Comparison of ENCODE assay signal across 8 cellular contexts in the genomic region with DNA sequence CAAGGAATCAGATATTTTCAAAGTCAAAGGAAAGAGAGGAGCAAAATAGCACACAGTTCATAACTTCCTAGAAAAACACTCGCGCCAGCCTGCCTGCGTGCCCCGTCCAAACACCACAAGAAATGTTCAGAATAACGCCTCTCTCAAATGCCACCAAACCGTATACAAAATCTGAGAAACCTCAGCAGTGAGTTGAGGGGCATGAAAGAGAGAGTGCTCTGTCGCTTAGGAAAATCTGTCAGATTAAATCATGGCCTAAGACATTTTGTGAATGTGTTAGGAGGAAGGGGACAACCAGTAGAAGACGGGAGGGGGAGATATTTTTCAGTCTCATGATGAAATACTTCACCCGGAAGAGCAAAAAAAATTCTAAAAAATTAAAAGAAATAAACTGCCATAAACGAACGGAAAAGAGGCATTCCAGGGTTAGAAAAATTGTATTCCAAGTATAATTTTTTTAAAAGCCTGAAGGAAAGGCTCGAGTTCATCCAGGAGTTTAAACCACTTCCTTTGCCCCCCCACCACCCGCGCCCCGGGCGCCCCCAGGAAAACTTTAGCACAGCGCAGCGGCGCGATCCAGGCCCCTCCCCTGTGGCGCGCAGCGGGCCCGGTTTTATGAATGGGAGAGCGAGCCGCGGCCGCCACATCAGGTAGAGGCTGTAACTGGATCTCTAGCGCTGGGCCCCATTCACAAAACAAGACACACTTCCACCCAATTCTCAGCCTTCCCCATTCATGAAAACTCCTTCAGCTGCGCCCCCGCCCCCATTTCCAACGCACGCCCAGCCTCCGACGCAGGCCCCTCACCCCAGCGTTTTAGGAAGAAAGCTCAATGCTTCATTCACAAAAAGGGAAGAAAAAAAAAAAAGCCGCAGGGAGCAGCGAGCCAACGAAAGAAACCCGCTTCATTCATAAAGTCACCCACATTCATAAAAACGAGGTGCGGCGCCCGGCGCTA. TPM values are rescaled to one million over a fixed set of nuclear protein-coding genes. Genes with fewer than 3 reads are reported as not detected.
DNase-seq lines count a peak whose midpoint lies in the region; ATAC-seq and TF ChIP-seq lines count a peak whose summit lies in the region.

No MANE protein-coding gene starts in this region.

- peak overlapping the region; percentile 74 for H3K4me3 Mint-ChIP-seq in activated T-cell treated with anti-CD3 and anti-CD28 coated beads, Interleukin-2, amount 50 U/mL, for 4 hours

- no peaks in the 10 kb centered on the region for H3K36me3 ChIP-seq in esophagus squamous epithelium
- peaks cover 6% of the 10 kb centered on the region for H3K36me3 ChIP-seq in mucosa of descending colon (ENCODE audit: low read depth)

- H3K27me3 ChIP-seq in esophagus squamous epithelium = peaks cover 0 to 45% (median 0%) of the 10 kb centered on the region in 4 donors

- H3K27me3 Mint-ChIP-seq in activated T-cell treated with anti-CD3 and anti-CD28 coated beads, Interleukin-2, amount 50 U/mL, for 4 hours (ENCODE audit: low read depth) = peaks cover 82% of the 10 kb centered on the region

- no peaks in the 10 kb centered on the region for H3K36me3 Mint-ChIP-seq in activated T-cell treated with anti-CD3 and anti-CD28 coated beads, Interleukin-2, amount 50 U/mL, for 4 hours (ENCODE audit: insufficient read depth)

- H3K4me3 ChIP-seq in esophagus squamous epithelium (peak overlapping the region; percentile 59 to 86 (median 70)), mucosa of descending colon (no peak overlapping the region)

- no peaks in the 10 kb centered on the region for H3K9me3 Mint-ChIP-seq in activated T-cell treated with anti-CD3 and anti-CD28 coated beads, Interleukin-2, amount 50 U/mL, for 4 hours

- TF ChIP-seq CTCF in esophagus squamous epithelium (IDR thresholded peaks at IDR 0.05) = no peak
- no peak for TF ChIP-seq CTCF in mucosa of descending colon (IDR thresholded peaks at IDR 0.05)

- peak overlapping the region in 3 of 4 donors; percentile 74 to 83 (median 74) for H3K27ac ChIP-seq in esophagus squamous epithelium
- H3K27ac ChIP-seq in substantia nigra (ENCODE audit: low read depth, low read length, poor library complexity, severe bottlenecking) = peak overlapping the region; percentile 76

- no peak for TF ChIP-seq POLR2A in esophagus squamous epithelium (IDR thresholded peaks at IDR 0.05)

- H3K4me1 Mint-ChIP-seq in activated T-cell treated with anti-CD3 and anti-CD28 coated beads, Interleukin-2, amount 50 U/mL, for 4 hours (ENCODE audit: low read depth) = peaks cover 35% of the 10 kb centered on the region

- H3K9me3 ChIP-seq in esophagus squamous epithelium (no peaks in the 10 kb centered on the region), mucosa of descending colon (no peaks in the 10 kb centered on the region)

- WGBS in esophagus squamous epithelium, 2 donors = 4 to 6% methylated on average over 29 to 35 of the region's 45 CpGs

- DNase-seq in EH (ENCODE audit: low read depth) (peak; percentile 76), HuH-7.5 (ENCODE audit: low spot score) (peak; percentile 65), NOMO-1 treated with DMSO at 0.1 percent for 48 hours (lab: John Stamatoyannopoulos, UW; ENCODE audit: unreplicated experiment) (peak; percentile 73), esophagus squamous epithelium (lab: John Stamatoyannopoulos, UW) (peak; percentile 5), mucosa of descending colon (peak; percentile 59 to 70 (median 63)), substantia nigra (lab: John Stamatoyannopoulos, UW) (peak in 43 of 49 donors; percentile 9 to 75 (median 48))
- DNase-seq in activated T-cell treated with anti-CD3 and anti-CD28 coated beads, Interleukin-2, amount 50 U/mL, for 4 hours = peak; percentile 23

- intact Hi-C loops in esophagus squamous epithelium (cut with DNase I) = no loop called here
- intact Hi-C loops in mucosa of descending colon (cut with DNase I, micrococcal nuclease) = no loop called here

- no peak for ATAC-seq in activated T-cell treated with anti-CD3 and anti-CD28 coated beads, Interleukin-2, amount 50 U/mL, for 4 hours
- no peak for ATAC-seq in mucosa of descending colon
- ATAC-seq in HG03175 (IDR thresholded peaks at IDR 0.05; ENCODE audit: unreplicated experiment) = no peak

- peaks cover 0 to 68% (median 33%) of the 10 kb centered on the region in 3 donors for H3K4me1 ChIP-seq in esophagus squamous epithelium
- peaks cover 30% of the 10 kb centered on the region for H3K4me1 ChIP-seq in mucosa of descending colon (ENCODE audit: low read depth)

RNA-seq across cellular contexts. Expression of a gene that starts 1.5 kb away (rescaled TPM):
- total RNA-seq in activated T-cell treated with anti-CD3 and anti-CD28 coated beads, Interleukin-2, amount 50 U/mL, for 4 hours = 1 to 10 TPM in 1 of 3 donors, under 1 TPM in 2; 0.66 to 1.2 (median 0.81) TPM
- total RNA-seq in esophagus squamous epithelium = 1 to 10 TPM; 1.7 to 6.7 (median 5.0) TPM
- 10 to 100 TPM in 1 of 3 donors, 1 to 10 TPM in 2; 3.3 to 10.2 (median 9.2) TPM for total RNA-seq in mucosa of descending colon

Comparison
In these comparisons a context has a peak if more than half of its experiments do, and no peak if none do; other contexts are left out.
1. DNase-seq: peak in every context shown above with its lines; median percentile 76 in EH; 73 in NOMO-1 treated with DMSO at 0.1 percent for 48 hours; 65 in HuH-7.5; 63 in mucosa of descending colon; 48 in substantia nigra; 23 in activated T-cell treated with anti-CD3 and anti-CD28 coated beads, Interleukin-2, amount 50 U/mL, for 4 hours; 5 in esophagus squamous epithelium.